In the genomic region with DNA sequence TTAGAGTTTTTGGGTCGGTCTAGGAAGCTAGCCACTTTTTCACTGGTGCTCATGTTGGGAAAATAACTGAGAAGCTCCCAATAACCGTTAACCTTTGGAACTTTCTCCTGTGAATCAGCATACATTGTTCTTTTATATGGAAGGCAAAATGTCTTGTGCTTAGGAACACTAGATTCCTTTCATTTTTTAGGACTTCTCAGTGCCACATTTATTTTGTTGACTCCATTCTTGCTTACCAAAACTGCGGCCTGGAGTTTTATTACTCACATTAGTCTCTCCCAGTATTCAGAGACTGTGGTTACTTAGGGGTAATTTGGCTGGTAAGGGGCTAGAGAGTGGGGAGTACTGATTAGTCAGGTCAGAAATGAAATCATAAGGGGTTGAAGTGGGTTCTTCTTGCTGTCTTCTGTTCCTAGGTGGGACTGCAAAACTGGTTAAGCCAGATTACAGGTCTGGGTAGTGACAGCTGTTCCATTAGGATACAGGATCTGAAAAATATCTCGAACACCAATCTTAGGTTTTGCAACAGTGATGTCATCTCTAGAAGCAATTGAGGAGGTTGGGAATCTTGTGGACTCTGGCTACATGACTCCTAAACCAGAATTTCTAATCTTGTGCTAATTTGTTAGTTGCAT, we compare ENCODE assay signal across 1 cellular context.
TF ChIP-seq lines count a peak whose summit lies in the region.

No MANE protein-coding gene starts in this region.

TF ChIP-seq in GM23338, 12 proteins besides CTCF, POLR2A, EP300 and RAD21 (continued from another document):
- TF ChIP-seq, protein P1, sequence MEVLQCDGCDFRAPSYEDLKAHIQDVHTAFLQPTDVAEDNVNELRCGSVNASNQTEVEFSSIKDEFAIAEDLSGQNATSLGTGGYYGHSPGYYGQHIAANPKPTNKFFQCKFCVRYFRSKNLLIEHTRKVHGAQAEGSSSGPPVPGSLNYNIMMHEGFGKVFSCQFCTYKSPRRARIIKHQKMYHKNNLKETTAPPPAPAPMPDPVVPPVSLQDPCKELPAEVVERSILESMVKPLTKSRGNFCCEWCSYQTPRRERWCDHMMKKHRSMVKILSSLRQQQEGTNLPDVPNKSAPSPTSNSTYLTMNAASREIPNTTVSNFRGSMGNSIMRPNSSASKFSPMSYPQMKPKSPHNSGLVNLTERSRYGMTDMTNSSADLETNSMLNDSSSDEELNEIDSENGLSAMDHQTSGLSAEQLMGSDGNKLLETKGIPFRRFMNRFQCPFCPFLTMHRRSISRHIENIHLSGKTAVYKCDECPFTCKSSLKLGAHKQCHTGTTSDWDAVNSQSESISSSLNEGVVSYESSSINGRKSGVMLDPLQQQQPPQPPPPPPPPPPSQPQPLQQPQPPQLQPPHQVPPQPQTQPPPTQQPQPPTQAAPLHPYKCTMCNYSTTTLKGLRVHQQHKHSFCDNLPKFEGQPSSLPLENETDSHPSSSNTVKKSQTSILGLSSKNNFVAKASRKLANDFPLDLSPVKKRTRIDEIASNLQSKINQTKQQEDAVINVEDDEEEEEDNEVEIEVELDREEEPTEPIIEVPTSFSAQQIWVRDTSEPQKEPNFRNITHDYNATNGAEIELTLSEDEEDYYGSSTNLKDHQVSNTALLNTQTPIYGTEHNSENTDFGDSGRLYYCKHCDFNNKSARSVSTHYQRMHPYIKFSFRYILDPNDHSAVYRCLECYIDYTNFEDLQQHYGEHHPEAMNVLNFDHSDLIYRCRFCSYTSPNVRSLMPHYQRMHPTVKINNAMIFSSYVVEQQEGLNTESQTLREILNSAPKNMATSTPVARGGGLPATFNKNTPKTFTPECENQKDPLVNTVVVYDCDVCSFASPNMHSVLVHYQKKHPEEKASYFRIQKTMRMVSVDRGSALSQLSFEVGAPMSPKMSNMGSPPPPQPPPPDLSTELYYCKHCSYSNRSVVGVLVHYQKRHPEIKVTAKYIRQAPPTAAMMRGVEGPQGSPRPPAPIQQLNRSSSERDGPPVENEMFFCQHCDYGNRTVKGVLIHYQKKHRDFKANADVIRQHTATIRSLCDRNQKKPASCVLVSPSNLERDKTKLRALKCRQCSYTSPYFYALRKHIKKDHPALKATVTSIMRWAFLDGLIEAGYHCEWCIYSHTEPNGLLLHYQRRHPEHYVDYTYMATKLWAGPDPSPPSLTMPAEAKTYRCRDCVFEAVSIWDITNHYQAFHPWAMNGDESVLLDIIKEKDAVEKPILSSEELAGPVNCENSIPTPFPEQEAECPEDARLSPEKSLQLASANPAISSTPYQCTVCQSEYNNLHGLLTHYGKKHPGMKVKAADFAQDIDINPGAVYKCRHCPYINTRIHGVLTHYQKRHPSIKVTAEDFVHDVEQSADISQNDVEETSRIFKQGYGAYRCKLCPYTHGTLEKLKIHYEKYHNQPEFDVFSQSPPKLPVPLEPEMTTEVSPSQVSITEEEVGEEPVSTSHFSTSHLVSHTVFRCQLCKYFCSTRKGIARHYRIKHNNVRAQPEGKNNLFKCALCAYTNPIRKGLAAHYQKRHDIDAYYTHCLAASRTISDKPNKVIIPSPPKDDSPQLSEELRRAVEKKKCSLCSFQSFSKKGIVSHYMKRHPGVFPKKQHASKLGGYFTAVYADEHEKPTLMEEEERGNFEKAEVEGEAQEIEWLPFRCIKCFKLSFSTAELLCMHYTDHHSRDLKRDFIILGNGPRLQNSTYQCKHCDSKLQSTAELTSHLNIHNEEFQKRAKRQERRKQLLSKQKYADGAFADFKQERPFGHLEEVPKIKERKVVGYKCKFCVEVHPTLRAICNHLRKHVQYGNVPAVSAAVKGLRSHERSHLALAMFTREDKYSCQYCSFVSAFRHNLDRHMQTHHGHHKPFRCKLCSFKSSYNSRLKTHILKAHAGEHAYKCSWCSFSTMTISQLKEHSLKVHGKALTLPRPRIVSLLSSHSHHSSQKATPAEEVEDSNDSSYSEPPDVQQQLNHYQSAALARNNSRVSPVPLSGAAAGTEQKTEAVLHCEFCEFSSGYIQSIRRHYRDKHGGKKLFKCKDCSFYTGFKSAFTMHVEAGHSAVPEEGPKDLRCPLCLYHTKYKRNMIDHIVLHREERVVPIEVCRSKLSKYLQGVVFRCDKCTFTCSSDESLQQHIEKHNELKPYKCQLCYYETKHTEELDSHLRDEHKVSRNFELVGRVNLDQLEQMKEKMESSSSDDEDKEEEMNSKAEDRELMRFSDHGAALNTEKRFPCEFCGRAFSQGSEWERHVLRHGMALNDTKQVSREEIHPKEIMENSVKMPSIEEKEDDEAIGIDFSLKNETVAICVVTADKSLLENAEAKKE (CRISPR knock-in tag; IDR thresholded peaks at IDR 0.05), result no peak
- TF ChIP-seq NANOG (IDR thresholded peaks at IDR 0.05; ENCODE audit: borderline replicate concordance) (no peak), EZH2phosphoT487 (IDR thresholded peaks at IDR 0.05; ENCODE audit: unreplicated experiment) (no peak), EZH2 (IDR thresholded peaks at IDR 0.05; ENCODE audit: low read depth, unreplicated experiment) (no peak), REST (IDR thresholded peaks at IDR 0.05; ENCODE audit: unreplicated experiment) (no peak), ZNF331 (CRISPR knock-in tag; IDR thresholded peaks at IDR 0.05; ENCODE audit: low read depth) (no peak), ZNF114 (CRISPR knock-in tag; IDR thresholded peaks at IDR 0.05) (no peak), STAT1 (IDR thresholded peaks at IDR 0.05; ENCODE audit: unreplicated experiment) (no peak)
